ENCODE assay signal across 23 cellular contexts in the genomic region with DNA sequence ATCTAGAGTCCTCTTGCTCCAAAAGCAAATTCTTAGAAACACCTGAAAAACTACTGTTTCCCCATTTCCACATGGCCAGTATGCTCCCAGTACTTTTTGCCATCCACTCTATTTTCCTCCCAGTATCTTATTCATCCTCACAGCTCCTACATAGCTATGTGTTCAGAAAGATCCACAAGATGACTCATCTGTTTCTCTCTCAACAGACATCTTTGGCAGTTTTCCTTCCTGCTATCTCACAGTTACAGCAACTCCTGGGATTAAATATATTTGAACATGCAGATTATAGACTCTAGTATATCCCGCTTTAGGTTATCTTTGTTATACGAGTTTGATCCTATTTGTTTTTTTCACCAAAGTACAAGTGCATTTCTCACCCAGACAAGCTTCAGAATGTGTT.
DNase-seq lines count a peak whose midpoint lies in the region; ATAC-seq and TF ChIP-seq lines count a peak whose summit lies in the region.
"Had no signal": no experiment of that assay in that cellular context is flagged by ENCODE, and none has a peak within 500 bp of the region (broad histone marks: within the 10 kb centered on the region; RNA-seq: fewer than 3 reads in every experiment).

No MANE protein-coding gene starts in this region.

- H3K36me3 ChIP-seq in GM23338 (ENCODE audit: insufficient read depth), result no peaks in the 10 kb centered on the region
- H3K36me3 ChIP-seq: esophagus muscularis mucosa, thoracic aorta had no signal

- in situ Hi-C loops in SK-MEL-5 (cut with HindIII; ENCODE audit: low pct_unique_long_range_greater_than_20kb, low sequenced_read_pairs), result no loop called here

- no peak for DNase-seq in GM23338 (ENCODE audit: low spot score)
- peak; percentile 6 for DNase-seq in SK-MEL-5 (ENCODE audit: low read depth, low spot score)
- DNase-seq in epithelial cell of esophagus (ENCODE audit: low read depth), result peak; percentile 50
- peak; percentile 13 for DNase-seq in non-pigmented ciliary epithelial cell (ENCODE audit: low read depth)
- no peak for DNase-seq in stimulated activated CD4-positive, alpha-beta T cell treated with anti-CD3 and anti-CD28 coated beads, Interleukin-2, amount 100 ng/mL, for 24 hours
- DNase-seq in natural killer cell treated with Interleukin-12 subunit alpha and Interleukin-12 subunit beta and Interleukin-15 and Interleukin-18, amount 100 ng/mL, for 72 hours (ENCODE audit: low spot score), result no peak
- no peak for DNase-seq in amniotic stem cell (lab: John Stamatoyannopoulos, UW)
- DNase-seq: caudate nucleus, glutamatergic neuron, NCI-H1930, NCI-H446 treated with DMSO at 0.1 percent for 48 hours, SHP77 had no signal

- H3K4me2 ChIP-seq in GM23338, result no peak overlapping the region

- H3K27ac ChIP-seq in GM23338 (ENCODE audit: low read depth), result no peak overlapping the region
- H3K27ac ChIP-seq: esophagus muscularis mucosa, thoracic aorta had no signal

- TF ChIP-seq CTCF in GM23338 (conservative IDR thresholded peaks at IDR 0.05; ENCODE audit: low read depth in 2 of 2) (no peak), epithelial cell of esophagus (IDR thresholded peaks at IDR 0.05; ENCODE audit: insufficient read depth, low read depth, low read length, missing control alignments) (no peak)

- no peaks in the 10 kb centered on the region for H3K27me3 ChIP-seq in GM23338 (ENCODE audit: insufficient read depth)
- H3K27me3 ChIP-seq: esophagus muscularis mucosa had no signal

- no peaks in the 10 kb centered on the region for H3K36me3 Mint-ChIP-seq in GM23338 (ENCODE audit: low read depth)
- peaks cover 5% of the 10 kb centered on the region for H3K36me3 Mint-ChIP-seq in natural killer cell treated with Interleukin-12 subunit alpha and Interleukin-12 subunit beta and Interleukin-15 and Interleukin-18, amount 100 ng/mL, for 72 hours
- H3K36me3 Mint-ChIP-seq: activated naive CD8-positive, alpha-beta T cell; IgD-negative memory B cell; mesothelial cell of epicardium had no signal

- no peaks in the 10 kb centered on the region for H4K20me1 ChIP-seq in GM23338 (replicated peaks; ENCODE audit: insufficient read depth)

- H3K27ac Mint-ChIP-seq in GM23338, result peak overlapping the region; percentile 55; the same call in 1 of the 2 replicates
- no peak overlapping the region for H3K27ac Mint-ChIP-seq in natural killer cell treated with Interleukin-12 subunit alpha and Interleukin-12 subunit beta and Interleukin-15 and Interleukin-18, amount 100 ng/mL, for 72 hours
- H3K27ac Mint-ChIP-seq: activated naive CD8-positive, alpha-beta T cell; activated T-helper 1 cell treated with anti-CD3 and anti-CD28 coated beads, Interleukin-12 subunit alpha, Interleukin-12 subunit beta, Interleukin-2, Interleukin-4 antibody, amounts not matched to agents 30 ng/mL and 10 ng/mL and 1 ng/mL, durations not matched to agents 14 hours and 24 hours and 36 hours; B cell; IgD-negative memory B cell; mesothelial cell of epicardium; T-helper 1 cell treated with Interleukin-12 subunit alpha and Interleukin-12 subunit beta and Interleukin-4 antibody, amounts not matched to agents 30 μg/mL and 1 μg/mL, for 36 hours had no signal

- H3K4me1 ChIP-seq in GM23338 (ENCODE audit: insufficient read depth), result no peaks in the 10 kb centered on the region
- H3K4me1 ChIP-seq: esophagus muscularis mucosa had no signal

- H3K4me3 ChIP-seq in GM23338, result no peak overlapping the region
- no peak overlapping the region for H3K4me3 ChIP-seq in epithelial cell of esophagus (ENCODE audit: low read length)
- H3K4me3 ChIP-seq: esophagus muscularis mucosa, GM12878, thoracic aorta had no signal

- no peaks in the 10 kb centered on the region for H3F3A ChIP-seq in GM23338 (replicated peaks; ENCODE audit: low read depth)

- H3K79me2 ChIP-seq in GM23338 (replicated peaks; ENCODE audit: insufficient read depth), result no peaks in the 10 kb centered on the region

- H3K27me3 Mint-ChIP-seq in GM23338 (ENCODE audit: insufficient read depth, low read depth, poor library complexity), result no peaks in the 10 kb centered on the region
- H3K27me3 Mint-ChIP-seq in natural killer cell treated with Interleukin-12 subunit alpha and Interleukin-12 subunit beta and Interleukin-15 and Interleukin-18, amount 100 ng/mL, for 72 hours, result no peaks in the 10 kb centered on the region
- H3K27me3 Mint-ChIP-seq: activated naive CD8-positive, alpha-beta T cell; B cell; IgD-negative memory B cell had no signal

- no peaks in the 10 kb centered on the region for H3K4me1 Mint-ChIP-seq in GM23338
- no peaks in the 10 kb centered on the region for H3K4me1 Mint-ChIP-seq in natural killer cell treated with Interleukin-12 subunit alpha and Interleukin-12 subunit beta and Interleukin-15 and Interleukin-18, amount 100 ng/mL, for 72 hours (ENCODE audit: low read depth in 2 of 2)
- H3K4me1 Mint-ChIP-seq: B cell, neural crest cell had no signal

- H3K9me2 ChIP-seq in GM23338 (ENCODE audit: insufficient read depth), result no peaks in the 10 kb centered on the region

- H3K9me3 Mint-ChIP-seq in GM23338, result no peaks in the 10 kb centered on the region
- peaks cover 6% of the 10 kb centered on the region for H3K9me3 Mint-ChIP-seq in natural killer cell treated with Interleukin-12 subunit alpha and Interleukin-12 subunit beta and Interleukin-15 and Interleukin-18, amount 100 ng/mL, for 72 hours
- H3K9me3 Mint-ChIP-seq: activated T-helper 1 cell treated with anti-CD3 and anti-CD28 coated beads, Interleukin-12 subunit alpha, Interleukin-12 subunit beta, Interleukin-2, Interleukin-4 antibody, amounts not matched to agents 30 ng/mL and 10 ng/mL and 1 ng/mL, durations not matched to agents 14 hours and 24 hours and 36 hours; mesothelial cell of epicardium; neural crest cell; T-helper 1 cell treated with Interleukin-12 subunit alpha and Interleukin-12 subunit beta and Interleukin-4 antibody, amounts not matched to agents 30 μg/mL and 1 μg/mL, for 36 hours had no signal

- peak overlapping the region; percentile 44 for H2AFZ ChIP-seq in GM23338

- no peak overlapping the region for H3K4me3 Mint-ChIP-seq in GM23338
- H3K4me3 Mint-ChIP-seq in natural killer cell treated with Interleukin-12 subunit alpha and Interleukin-12 subunit beta and Interleukin-15 and Interleukin-18, amount 100 ng/mL, for 72 hours, result no peak overlapping the region
- H3K4me3 Mint-ChIP-seq: activated naive CD8-positive, alpha-beta T cell; activated T-helper 1 cell treated with anti-CD3 and anti-CD28 coated beads, Interleukin-12 subunit alpha, Interleukin-12 subunit beta, Interleukin-2, Interleukin-4 antibody, amounts not matched to agents 30 ng/mL and 10 ng/mL and 1 ng/mL, durations not matched to agents 14 hours and 24 hours and 36 hours; B cell; IgD-negative memory B cell; mesothelial cell of epicardium; neural crest cell; T-helper 1 cell treated with Interleukin-12 subunit alpha and Interleukin-12 subunit beta and Interleukin-4 antibody, amounts not matched to agents 30 μg/mL and 1 μg/mL, for 36 hours had no signal

- ATAC-seq in GM23338 (no peak), GM19395 (IDR thresholded peaks at IDR 0.05; ENCODE audit: unreplicated experiment) (no peak)
- ATAC-seq in natural killer cell treated with Interleukin-12 subunit alpha and Interleukin-12 subunit beta and Interleukin-15 and Interleukin-18, amount 100 ng/mL, for 72 hours, result no peak
- ATAC-seq: GM12878 had no signal

TF ChIP-seq in GM23338, 12 proteins besides CTCF, POLR2A, EP300 and RAD21:
- TF ChIP-seq EZH2 (IDR thresholded peaks at IDR 0.05; ENCODE audit: low read depth, unreplicated experiment), result no peak
- TF ChIP-seq EZH2phosphoT487 (IDR thresholded peaks at IDR 0.05; ENCODE audit: unreplicated experiment), result no peak
TF ChIP-seq in GM23338: peak in this region for 0.

Comparison
In these comparisons a context has a peak if more than half of its experiments do, and no peak if none do; other contexts are left out.
1. DNase-seq: peak in SK-MEL-5 (single experiment), epithelial cell of esophagus (single experiment) and non-pigmented ciliary epithelial cell (single experiment); none in GM23338 (single experiment), stimulated activated CD4-positive, alpha-beta T cell treated with anti-CD3 and anti-CD28 coated beads, Interleukin-2, amount 100 ng/mL, for 24 hours (0 of 2), natural killer cell treated with Interleukin-12 subunit alpha and Interleukin-12 subunit beta and Interleukin-15 and Interleukin-18, amount 100 ng/mL, for 72 hours (single experiment) and amniotic stem cell (single experiment).